In genomic region chr12:51049525-51049924, GRCh38 we compare ENCODE assay signal across 10 cellular contexts. TPM values are rescaled to one million over a fixed set of nuclear protein-coding genes. Genes with fewer than 3 reads are reported as not detected.
A peak's percentile ranks its signal among the peaks of the same experiment; 100 is the strongest.
DNase-seq lines count a peak whose midpoint lies in the region; ATAC-seq and TF ChIP-seq lines count a peak whose summit lies in the region.
"Had no signal": no experiment of that assay in that cellular context is flagged by ENCODE, and none has a peak within 500 bp of the region (broad histone marks: within the 10 kb centered on the region; RNA-seq: fewer than 3 reads in every experiment).

No MANE protein-coding gene starts in this region.

- no peaks in the 10 kb centered on the region for H3K9me2 ChIP-seq in Loucy (replicated peaks; ENCODE audit: low read depth, low read length)

- H3K9me3 Mint-ChIP-seq in Calu3 (ENCODE audit: low read depth, unreplicated experiment) (no peaks in the 10 kb centered on the region), nephron (no peaks in the 10 kb centered on the region)

- H3F3A ChIP-seq in Loucy (ENCODE audit: low read depth): peaks cover 3% of the 10 kb centered on the region; the same call in 1 of the 2 replicates

- H3K27me3 ChIP-seq in Loucy (ENCODE audit: insufficient read depth, low read length, poor library complexity, severe bottlenecking) (no peaks in the 10 kb centered on the region), colonic mucosa (no peaks in the 10 kb centered on the region)

- BruUV-seq in Calu3 (replicated peaks; lab: Mats Ljungman, UMichigan): no TSS peak

- H3K4me3 Mint-ChIP-seq in Calu3 (ENCODE audit: low read depth, unreplicated experiment) (peak overlapping the region; percentile 88), nephron (peak overlapping the region; percentile 92 to 97 (median 95))

- H3K36me3 ChIP-seq in Loucy (ENCODE audit: insufficient read depth, low read length) (peaks cover 6% of the 10 kb centered on the region; the same call in 1 of the 2 replicates), colonic mucosa (no peaks in the 10 kb centered on the region)

- H3K9ac ChIP-seq in Loucy (ENCODE audit: low read depth, low read length, poor library complexity, severe bottlenecking) (peak overlapping the region; percentile 85), colonic mucosa (ENCODE audit: low read depth in 2 of 2, low read length in 2 of 2) (peak overlapping the region in 1 of 2 donors; percentile 90)

- H3K9me3 ChIP-seq in Loucy (ENCODE audit: insufficient read depth, low read depth, low read length): no peaks in the 10 kb centered on the region
- H3K9me3 ChIP-seq in colonic mucosa: no peaks in the 10 kb centered on the region

- no peak for ATAC-seq in HG03097 (IDR thresholded peaks at IDR 0.05; ENCODE audit: low FRiP score, unreplicated experiment)
- no peak for ATAC-seq in GM21723 (IDR thresholded peaks at IDR 0.05; ENCODE audit: unreplicated experiment)

- no peaks in the 10 kb centered on the region for H4K20me1 ChIP-seq in Loucy (ENCODE audit: insufficient read depth, low read length, poor library complexity, severe bottlenecking)

- CTCF ChIA-PET in Calu3 (lab: Charles Lee): no interaction called here

- no peak overlapping the region for H2AFZ ChIP-seq in Loucy (ENCODE audit: low read length)

- DNase-seq in Calu3 (no peak), colonic mucosa (no peak), NCI-H748 (lab: John Stamatoyannopoulos, UW; ENCODE audit: unreplicated experiment) (no peak), NCI-H1092 treated with DMSO at 0.1 percent for 48 hours (lab: John Stamatoyannopoulos, UW) (no peak)
- DNase-seq: central memory CD4-positive, alpha-beta T cell; NCI-H1417 had no signal

- no peak for TF ChIP-seq CTCF in Calu3 (IDR thresholded peaks at IDR 0.05; ENCODE audit: unreplicated experiment)
- no peak for TF ChIP-seq CTCF in Loucy (conservative IDR thresholded peaks at IDR 0.05; ENCODE audit: low read length)
- no peak for TF ChIP-seq CTCF in colonic mucosa (IDR thresholded peaks at IDR 0.05)
- TF ChIP-seq CTCF in nephron (IDR thresholded peaks at IDR 0.05; ENCODE audit: unreplicated experiment in 3 of 3): no peak

- H3K79me2 ChIP-seq in Loucy (ENCODE audit: insufficient read depth, low read length): peaks cover 30% of the 10 kb centered on the region

- H3K27ac Mint-ChIP-seq in Calu3 (ENCODE audit: unreplicated experiment) (no peak overlapping the region), nephron (peak overlapping the region; percentile 57 to 95 (median 91))

- H3K4me1 Mint-ChIP-seq in Calu3 (ENCODE audit: low read depth, unreplicated experiment) (no peaks in the 10 kb centered on the region), nephron (peaks cover 18% of the 10 kb centered on the region)

- no peak overlapping the region for H3K27ac ChIP-seq in colonic mucosa

- H3K36me3 Mint-ChIP-seq in Calu3 (ENCODE audit: insufficient read depth, unreplicated experiment) (peaks cover 25% of the 10 kb centered on the region), nephron (ENCODE audit: low read depth) (peaks cover 18% of the 10 kb centered on the region)

- H3K4me3 ChIP-seq in Loucy (ENCODE audit: low read length, poor library complexity, severe bottlenecking) (peak overlapping the region; percentile 89), colonic mucosa (peak overlapping the region; percentile 51)

- intact Hi-C loops in Calu3 (cut with micrococcal nuclease; ENCODE audit: unreplicated experiment) (no loop called here), colonic mucosa (cut with DNase I) (loop anchor here (10.0 kb wide), 1 partner anchor 295 kb away; the partner anchor contains the start of gene CELA1)

- peaks cover 23% of the 10 kb centered on the region for H3K4me1 ChIP-seq in Loucy (ENCODE audit: insufficient read depth, low read length, poor library complexity, severe bottlenecking)
- H3K4me1 ChIP-seq in colonic mucosa: no peaks in the 10 kb centered on the region

- H3K27me3 Mint-ChIP-seq in Calu3 (ENCODE audit: unreplicated experiment) (no peaks in the 10 kb centered on the region), nephron (ENCODE audit: low read depth) (no peaks in the 10 kb centered on the region)

- peak overlapping the region; percentile 93 for H3K4me2 ChIP-seq in Loucy (ENCODE audit: low read depth, low read length, poor library complexity, severe bottlenecking)

RNA-seq across cellular contexts. Expression of gene LETMD1, which starts 1.4 kb away (rescaled TPM):
- total RNA-seq in Calu3 (2022) (41.6 and 47.1 TPM in 2 replicates), colonic mucosa (10 to 100 TPM; 54.8 to 67.8 TPM)

RNA-seq across cellular contexts. Expression of gene SLC11A2, which starts 23.3 kb away (rescaled TPM):
- total RNA-seq in Calu3 (2022) (49.5 and 51.3 TPM in 2 replicates), colonic mucosa (10 to 100 TPM; 51.6 to 52.0 TPM)

RNA-seq across cellular contexts. Expression of gene CSRNP2, which starts 33.9 kb away (rescaled TPM):
- total RNA-seq in Calu3 (2022): 18.1 and 19.5 TPM in 2 replicates
- total RNA-seq in colonic mucosa: 10 to 100 TPM; 13.6 to 17.1 TPM
